ENCODE assay signal across 8 cellular contexts in genomic region chr12:32896438-32897275, GRCh38. TPM values are rescaled to one million over a fixed set of nuclear protein-coding genes. Genes with fewer than 3 reads are reported as not detected.
DNase-seq lines count a peak whose midpoint lies in the region; ATAC-seq and TF ChIP-seq lines count a peak whose summit lies in the region.

Gene PKP2, minus strand, starts transcription at chr12:32896777. Its CDS starts 46 bp downstream, at chr12:32896731.

- H3K9me3 Mint-ChIP-seq in activated naive CD4-positive, alpha-beta T cell treated with anti-CD3 and anti-CD28 coated beads, Interleukin-2, amount 50 U/mL, for 24 hours: no peaks in the 10 kb centered on the region
- no peaks in the 10 kb centered on the region for H3K9me3 Mint-ChIP-seq in osteocyte (ENCODE audit: unreplicated experiment)

- peak; percentile 91 for DNase-seq in NCI-H1436 (lab: John Stamatoyannopoulos, UW)
- no peak for DNase-seq in NCI-H1436 treated with DMSO at 0.1 percent for 48 hours (lab: John Stamatoyannopoulos, UW)
- DNase-seq in NCI-H2196 treated with DMSO at 0.1 percent for 48 hours (lab: John Stamatoyannopoulos, UW; ENCODE audit: unreplicated experiment): peak; percentile 88
- DNase-seq in left cardiac atrium: peak; percentile 52
- peak; percentile 86 for DNase-seq in osteocyte (ENCODE audit: extremely low spot score, unreplicated experiment)
- no peak for DNase-seq in EL

- TF ChIP-seq CTCF in osteocyte (IDR thresholded peaks at IDR 0.05): no peak

- no peaks in the 10 kb centered on the region for H3K36me3 Mint-ChIP-seq in activated naive CD4-positive, alpha-beta T cell treated with anti-CD3 and anti-CD28 coated beads, Interleukin-2, amount 50 U/mL, for 24 hours
- no peaks in the 10 kb centered on the region for H3K36me3 Mint-ChIP-seq in osteocyte (ENCODE audit: unreplicated experiment)

- intact Hi-C loops in left cardiac atrium (cut with DNase I): loop anchor here (5.0 to 10.0 kb wide), 2 partner anchors 82 to 84 kb away; no protein-coding TSS in a partner anchor

- peaks cover 47% of the 10 kb centered on the region for H3K27me3 Mint-ChIP-seq in activated naive CD4-positive, alpha-beta T cell treated with anti-CD3 and anti-CD28 coated beads, Interleukin-2, amount 50 U/mL, for 24 hours
- H3K27me3 Mint-ChIP-seq in osteocyte (ENCODE audit: unreplicated experiment): peaks cover 15% of the 10 kb centered on the region

- peak within 1 kb of the TSS; percentile 86 for H3K4me3 Mint-ChIP-seq in activated naive CD4-positive, alpha-beta T cell treated with anti-CD3 and anti-CD28 coated beads, Interleukin-2, amount 50 U/mL, for 24 hours
- peak within 1 kb of the TSS; percentile 74 for H3K4me3 Mint-ChIP-seq in osteocyte (ENCODE audit: unreplicated experiment)

- peaks cover 20% of the 10 kb centered on the region for H3K4me1 Mint-ChIP-seq in activated naive CD4-positive, alpha-beta T cell treated with anti-CD3 and anti-CD28 coated beads, Interleukin-2, amount 50 U/mL, for 24 hours
- H3K4me1 Mint-ChIP-seq in osteocyte (ENCODE audit: unreplicated experiment): peaks cover 31% of the 10 kb centered on the region

- peak; percentile 53 for ATAC-seq in HG02870 (IDR thresholded peaks at IDR 0.05; ENCODE audit: unreplicated experiment)
- peak; percentile 94 for ATAC-seq in left cardiac atrium

- no peak within 1 kb of the TSS for H3K27ac Mint-ChIP-seq in activated naive CD4-positive, alpha-beta T cell treated with anti-CD3 and anti-CD28 coated beads, Interleukin-2, amount 50 U/mL, for 24 hours
- H3K27ac Mint-ChIP-seq in osteocyte (ENCODE audit: unreplicated experiment): no peak within 1 kb of the TSS

RNA-seq across cellular contexts. Expression of gene PKP2, which starts in this region (rescaled TPM):
- 100 to 1,000 TPM; 124 to 148 TPM for total RNA-seq in left cardiac atrium
- 2.1 and 3.0 TPM in 2 replicates for total RNA-seq in osteocyte

Comparison
In these comparisons a context has a peak if more than half of its experiments do, and no peak if none do; other contexts are left out.
1. RNA of gene PKP2 (total RNA-seq): 124 to 148 TPM in left cardiac atrium; 2.1 to 3.0 TPM in osteocyte; every median in the first group is over 10 times any median in the second.
2. DNase-seq: peak in NCI-H1436 (single experiment), NCI-H2196 treated with DMSO at 0.1 percent for 48 hours (single experiment), left cardiac atrium (single experiment) and osteocyte (single experiment); none in NCI-H1436 treated with DMSO at 0.1 percent for 48 hours (single experiment) and EL (single experiment).